Comparison of ENCODE assay signal across 8 cellular contexts in the genomic region with DNA sequence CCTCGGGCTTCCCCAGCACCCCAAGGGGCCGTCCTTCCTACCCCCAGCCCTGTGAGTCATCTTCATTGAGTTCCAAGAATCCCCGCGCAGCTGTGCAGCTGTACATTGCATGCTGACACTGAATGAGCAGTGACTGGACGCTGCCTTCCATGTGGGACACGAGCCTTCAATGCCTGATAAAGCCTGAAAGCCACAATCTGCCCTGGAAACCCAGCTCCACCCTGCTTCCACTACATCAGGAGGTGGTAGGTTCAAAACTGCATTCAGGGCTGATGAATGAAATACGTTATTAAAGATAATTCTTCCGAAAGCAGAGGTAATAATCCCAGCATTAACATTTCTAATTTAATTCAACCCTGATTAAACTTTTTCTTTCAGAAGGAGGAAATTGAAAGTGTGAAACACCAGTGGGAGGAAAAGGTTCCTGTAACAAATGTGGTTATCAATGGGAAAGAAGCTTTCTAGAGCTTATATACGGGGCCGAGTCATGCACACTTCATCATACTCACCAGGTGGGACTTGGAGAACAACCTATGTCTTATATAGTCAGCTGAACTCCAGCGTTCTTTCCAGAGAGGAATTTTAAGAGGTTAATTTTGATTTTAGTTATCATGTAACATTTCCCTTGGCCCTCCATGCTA.
DNase-seq lines count a peak whose midpoint lies in the region; ATAC-seq and TF ChIP-seq lines count a peak whose summit lies in the region.

No MANE protein-coding gene starts in this region.

- TF ChIP-seq CTCF in mucosa of descending colon (IDR thresholded peaks at IDR 0.05): no peak

- H3K9me3 ChIP-seq in mucosa of descending colon: no peaks in the 10 kb centered on the region

- no peaks in the 10 kb centered on the region for H3K36me3 ChIP-seq in mucosa of descending colon (ENCODE audit: low read depth)

- no peak overlapping the region for H3K4me3 ChIP-seq in mucosa of descending colon

- intact Hi-C loops in mucosa of descending colon (cut with DNase I, micrococcal nuclease): no loop called here

- DNase-seq in ELR (ENCODE audit: low read depth) (peak; percentile 99), amniotic stem cell (lab: John Stamatoyannopoulos, UW) (peak; percentile 95), mucosa of descending colon (peak; percentile 28 to 57 (median 31)), RPMI8226 (no peak), superior temporal gyrus (ENCODE audit: extremely low spot score) (no peak), NCI-H1048 (lab: John Stamatoyannopoulos, UW) (no peak), NCI-H1436 (lab: John Stamatoyannopoulos, UW) (no peak)

- peak; percentile 60 for ATAC-seq in HG03565 (IDR thresholded peaks at IDR 0.05; ENCODE audit: unreplicated experiment)
- ATAC-seq in mucosa of descending colon: peak; percentile 67

- no peaks in the 10 kb centered on the region for H3K4me1 ChIP-seq in mucosa of descending colon (ENCODE audit: low read depth)

Comparison
In these comparisons a context has a peak if more than half of its experiments do, and no peak if none do; other contexts are left out.
1. DNase-seq: peak in ELR (single experiment), amniotic stem cell (single experiment) and mucosa of descending colon (3 of 3); none in RPMI8226 (single experiment), superior temporal gyrus (single experiment), NCI-H1048 (single experiment) and NCI-H1436 (single experiment).